ENCODE assay signal across 18 cellular contexts in the genomic region with DNA sequence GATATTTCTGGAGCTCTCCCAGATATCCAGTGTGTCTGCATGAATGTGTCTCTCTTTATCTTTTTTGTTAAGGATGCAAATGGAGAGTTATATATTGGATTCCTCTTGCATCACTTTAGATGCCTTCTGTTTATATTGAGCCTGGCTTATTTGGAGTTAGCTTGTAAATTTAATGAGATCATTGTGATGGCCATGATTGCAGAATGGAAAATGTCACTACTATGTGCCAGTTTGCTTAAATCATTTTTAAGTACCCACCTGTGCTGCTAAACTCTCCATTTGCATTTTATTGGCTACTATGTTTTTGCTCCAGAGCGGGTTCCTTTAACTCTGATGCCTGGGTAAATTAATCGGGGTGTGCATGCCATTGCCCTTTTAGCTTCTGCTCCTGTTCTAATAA.
"Had no signal": no experiment of that assay in that cellular context is flagged by ENCODE, and none has a peak within 500 bp of the region (broad histone marks: within the 10 kb centered on the region; RNA-seq: fewer than 3 reads in every experiment).

No MANE protein-coding gene starts in this region.

- DNase-seq: dermis blood vessel endothelial cell; esophagus squamous epithelium; foreskin melanocyte; heart left ventricle; hippocampal formation; kidney glomerular epithelial cell; mammary epithelial cell; mucosa of descending colon; naive thymus-derived CD8-positive, alpha-beta T cell; nucleus accumbens; ovary; sigmoid colon; stimulated activated naive CD4-positive, alpha-beta T cell treated with Interleukin-2 at 50 U/mL for 16 hours; trophoblast cell had no signal

- H3K9me3 Mint-ChIP-seq: naive thymus-derived CD8-positive, alpha-beta T cell; neural progenitor cell had no signal

- H3K27me3 ChIP-seq: esophagus squamous epithelium, heart left ventricle, neural progenitor cell, ovary, right atrium auricular region, sigmoid colon had no signal

- H3K4me2 ChIP-seq: neural progenitor cell had no signal

- H3K36me3 ChIP-seq: esophagus squamous epithelium, heart left ventricle, neural progenitor cell, ovary, right atrium auricular region, sigmoid colon had no signal

- H3K27me3 Mint-ChIP-seq: naive thymus-derived CD8-positive, alpha-beta T cell had no signal

- H3K27ac ChIP-seq: esophagus squamous epithelium, heart left ventricle, neural progenitor cell, ovary, right atrium auricular region, sigmoid colon, skin epidermis had no signal

- H3K4me3 ChIP-seq: esophagus squamous epithelium, heart left ventricle, mucosa of descending colon, neural progenitor cell, ovary, right atrium auricular region, sigmoid colon, skin epidermis had no signal

- H3K4me3 Mint-ChIP-seq: naive thymus-derived CD8-positive, alpha-beta T cell; neural progenitor cell had no signal

- H3K27ac Mint-ChIP-seq: neural progenitor cell had no signal

- H2AFZ ChIP-seq: neural progenitor cell had no signal

- H3K4me1 ChIP-seq: esophagus squamous epithelium, right atrium auricular region had no signal

- ATAC-seq: heart left ventricle; left lobe of liver; mucosa of descending colon; naive thymus-derived CD8-positive, alpha-beta T cell had no signal

- H3K36me3 Mint-ChIP-seq: neural progenitor cell had no signal

- H3K4me1 Mint-ChIP-seq: neural progenitor cell had no signal
